Comparison of ENCODE assay signal across 21 cellular contexts in genomic region chr14:74008843-74009499, GRCh38.
"Had no signal": no experiment of that assay in that cellular context is flagged by ENCODE, and none has a peak within 500 bp of the region (broad histone marks: within the 10 kb centered on the region; RNA-seq: fewer than 3 reads in every experiment).

No MANE protein-coding gene starts in this region.

- H3K4me3 Mint-ChIP-seq: effector memory CD8-positive, alpha-beta T cell; natural killer cell; stimulated activated effector memory CD8-positive, alpha-beta T cell treated with anti-CD3 and anti-CD28 coated beads, Interleukin-12 subunit alpha, Interleukin-12 subunit beta, amount 100 ng/mL, for 72 hours; type B pancreatic cell had no signal

- H3K4me1 ChIP-seq: gastrocnemius medialis, pancreas, right atrium auricular region, sigmoid colon, thyroid gland had no signal

- H3K27ac ChIP-seq: coronary artery, gastrocnemius medialis, pancreas, right atrium auricular region, sigmoid colon, stomach, thyroid gland had no signal

- H3K36me3 Mint-ChIP-seq: natural killer cell had no signal

- ATAC-seq: effector memory CD8-positive, alpha-beta T cell; gastrocnemius medialis; left lobe of liver; natural killer cell; pancreas; stimulated activated effector memory CD8-positive, alpha-beta T cell treated with anti-CD3 and anti-CD28 coated beads, Interleukin-12 subunit alpha, Interleukin-12 subunit beta, amount 100 ng/mL, for 72 hours had no signal

- H3K9me3 Mint-ChIP-seq: effector memory CD8-positive, alpha-beta T cell; natural killer cell; stimulated activated effector memory CD8-positive, alpha-beta T cell treated with anti-CD3 and anti-CD28 coated beads, Interleukin-12 subunit alpha, Interleukin-12 subunit beta, amount 100 ng/mL, for 72 hours; type B pancreatic cell had no signal

- H3K27ac Mint-ChIP-seq: natural killer cell; stimulated activated effector memory CD8-positive, alpha-beta T cell treated with anti-CD3 and anti-CD28 coated beads, Interleukin-12 subunit alpha, Interleukin-12 subunit beta, amount 100 ng/mL, for 72 hours; type B pancreatic cell had no signal

- H3K4me1 Mint-ChIP-seq: natural killer cell; stimulated activated effector memory CD8-positive, alpha-beta T cell treated with anti-CD3 and anti-CD28 coated beads, Interleukin-12 subunit alpha, Interleukin-12 subunit beta, amount 100 ng/mL, for 72 hours had no signal

- H3K27me3 Mint-ChIP-seq: effector memory CD8-positive, alpha-beta T cell; type B pancreatic cell had no signal

- H3K9me3 ChIP-seq: gastrocnemius medialis, pancreas, right atrium auricular region, sigmoid colon, stomach, thyroid gland had no signal

- H3K27me3 ChIP-seq: gastrocnemius medialis, pancreas, right atrium auricular region, sigmoid colon, stomach, thyroid gland had no signal

- H3K4me3 ChIP-seq: coronary artery, gastrocnemius medialis, lung, pancreas, right atrium auricular region, sigmoid colon, stomach, thyroid gland had no signal

- DNase-seq: effector memory CD8-positive, alpha-beta T cell; foreskin fibroblast; gastrocnemius medialis; head of caudate nucleus; mesendoderm; midbrain; natural killer cell; occipital lobe; pancreas; sigmoid colon; stimulated activated CD4-positive, alpha-beta T cell treated with anti-CD3 and anti-CD28 coated beads, Interleukin-2, amount 100 ng/mL, for 24 hours; stimulated activated CD4-positive, alpha-beta T cell treated with anti-CD3 and anti-CD28 coated beads, Interleukin-4, amount 100 ng/mL, for 24 hours; stimulated activated naive CD4-positive, alpha-beta T cell treated with Interleukin-2 at 50 U/mL for 16 hours; stomach; thyroid gland had no signal
